25 cellular contexts compared by ENCODE assay signal in genomic region chr1:31585736-31586365, GRCh38. TPM values are rescaled to one million over a fixed set of nuclear protein-coding genes. Genes with fewer than 3 reads are reported as not detected.
A peak's percentile ranks its signal among the peaks of the same experiment; 100 is the strongest.
DNase-seq lines count a peak whose midpoint lies in the region; ATAC-seq and TF ChIP-seq lines count a peak whose summit lies in the region.
"Had no signal": no experiment of that assay in that cellular context is flagged by ENCODE, and none has a peak within 500 bp of the region (broad histone marks: within the 10 kb centered on the region; RNA-seq: fewer than 3 reads in every experiment).

No MANE protein-coding gene starts in this region.

- intact Hi-C loops in breast epithelium (cut with DNase I; ENCODE audit: low total_unique reads): no loop called here
- intact Hi-C loops in mammary epithelial cell (cut with micrococcal nuclease): no loop called here
- intact Hi-C loops in gastrocnemius medialis (cut with DNase I; ENCODE audit: low total_unique reads): no loop called here
- intact Hi-C loops in uterus (cut with DNase I; ENCODE audit: low total_unique reads): no loop called here

- DNase-seq in breast epithelium (ENCODE audit: low spot score in 2 of 2): no peak
- no peak for DNase-seq in mammary epithelial cell
- no peak for DNase-seq in gastrocnemius medialis
- no peak for DNase-seq in uterus
- DNase-seq in NCI-H774 (lab: John Stamatoyannopoulos, UW): no peak
- DNase-seq: activated CD8-positive, alpha-beta T cell treated with anti-CD3 and anti-CD28 coated beads for 36 hours; activated naive CD4-positive, alpha-beta T cell treated with anti-CD3 and anti-CD28 coated beads for 36 hours; activated T-cell treated with anti-CD3 and anti-CD28 coated beads, Interleukin-2, amount 50 U/mL, for 24 hours; amygdala; Caco-2; NCI-H1092 treated with DMSO at 0.1 percent for 48 hours; NCI-H2081; NK-92 treated with Interleukin-12 subunit alpha and Interleukin-12 subunit beta, amount 100 ng/mL, for 24 hours had no signal

- no peak overlapping the region for H3K9ac ChIP-seq in mammary epithelial cell (ENCODE audit: insufficient read depth, low read length)
- H3K9ac ChIP-seq: neural progenitor cell had no signal

- H3K4me2 ChIP-seq in mammary epithelial cell (ENCODE audit: insufficient read depth, low read depth, low read length): no peak overlapping the region
- H3K4me2 ChIP-seq: neural progenitor cell had no signal

- no peak for TF ChIP-seq EP300 in gastroesophageal sphincter (IDR thresholded peaks at IDR 0.05)

- no peaks in the 10 kb centered on the region for H3K27me3 ChIP-seq in breast epithelium
- H3K27me3 ChIP-seq in mammary epithelial cell (ENCODE audit: insufficient read depth, low read length): no peaks in the 10 kb centered on the region
- no peaks in the 10 kb centered on the region for H3K27me3 ChIP-seq in gastroesophageal sphincter
- H3K27me3 ChIP-seq in gastrocnemius medialis: peaks cover 0 to 13% (median 6%) of the 10 kb centered on the region in 3 donors
- no peaks in the 10 kb centered on the region for H3K27me3 ChIP-seq in uterus
- H3K27me3 ChIP-seq: Peyer's patch had no signal

- CTCF ChIA-PET in mammary epithelial cell (lab: Charles Lee; ENCODE audit: low non-redundant PET): no interaction called here

- in situ Hi-C loops in mammary epithelial cell (cut with MboI; ENCODE audit: low sequenced_read_pairs in 2 of 2) (no loop called here), gastrocnemius medialis (cut with MboI; ENCODE audit: low sequenced_read_pairs in 4 of 4) (no loop called here)

- TF ChIP-seq CTCF in breast epithelium (IDR thresholded peaks at IDR 0.05) (no peak), mammary epithelial cell (conservative IDR thresholded peaks at IDR 0.05 in 1 of 2, IDR thresholded peaks at IDR 0.05 in 1 of 2; ENCODE audit: extremely low read depth in 1 of 2, insufficient read depth in 1 of 2, low read depth in 1 of 2, low read length in 2 of 2) (no peak), gastroesophageal sphincter (IDR thresholded peaks at IDR 0.05) (no peak), gastrocnemius medialis (IDR thresholded peaks at IDR 0.05 in 4 of 5, conservative IDR thresholded peaks at IDR 0.05 in 1 of 5) (no peak), uterus (IDR thresholded peaks at IDR 0.05) (no peak)

- H4K20me1 ChIP-seq in mammary epithelial cell (ENCODE audit: insufficient read depth, low read length): peaks cover 2% of the 10 kb centered on the region

- H3K9me3 ChIP-seq in breast epithelium: no peaks in the 10 kb centered on the region
- H3K9me3 ChIP-seq in mammary epithelial cell (replicated peaks; ENCODE audit: insufficient read depth, low read length): no peaks in the 10 kb centered on the region
- H3K9me3 ChIP-seq in gastroesophageal sphincter: no peaks in the 10 kb centered on the region
- H3K9me3 ChIP-seq in gastrocnemius medialis: no peaks in the 10 kb centered on the region
- H3K9me3 ChIP-seq in uterus: no peaks in the 10 kb centered on the region
- H3K9me3 ChIP-seq: Caco-2, Peyer's patch had no signal

- no TSS peak for BruUV-seq in mammary epithelial cell (replicated peaks; lab: Mats Ljungman, UMichigan)

- peak overlapping the region; percentile 33 to 85 for H3K27ac ChIP-seq in breast epithelium
- H3K27ac ChIP-seq in mammary epithelial cell (ENCODE audit: insufficient read depth, low read depth, low read length): no peak overlapping the region
- peak overlapping the region in 3 of 4 donors; percentile 92 to 97 (median 94) for H3K27ac ChIP-seq in gastroesophageal sphincter
- peak overlapping the region; percentile 48 to 83 (median 66) for H3K27ac ChIP-seq in gastrocnemius medialis
- H3K27ac ChIP-seq in uterus: peak overlapping the region; percentile 91 to 93
- H3K27ac ChIP-seq: neural progenitor cell had no signal

- peaks cover 6 to 13% of the 10 kb centered on the region in 2 donors for H3K4me1 ChIP-seq in breast epithelium
- H3K4me1 ChIP-seq in mammary epithelial cell (ENCODE audit: insufficient read depth, low read length): peaks cover 61% of the 10 kb centered on the region
- peaks cover 0 to 87% (median 60%) of the 10 kb centered on the region in 3 donors for H3K4me1 ChIP-seq in gastroesophageal sphincter
- H3K4me1 ChIP-seq in gastrocnemius medialis: peaks cover 23 to 25% of the 10 kb centered on the region in 2 donors
- H3K4me1 ChIP-seq in uterus: peaks cover 8 to 24% of the 10 kb centered on the region in 2 donors
- H3K4me1 ChIP-seq: neural progenitor cell had no signal

- H3K36me3 ChIP-seq in breast epithelium (no peaks in the 10 kb centered on the region), mammary epithelial cell (ENCODE audit: insufficient read depth, low read length) (peaks cover 37% of the 10 kb centered on the region), gastroesophageal sphincter (peaks cover 0 to 41% of the 10 kb centered on the region in 2 donors), gastrocnemius medialis (no peaks in the 10 kb centered on the region), uterus (no peaks in the 10 kb centered on the region)
- H3K36me3 ChIP-seq: neural progenitor cell had no signal

- dilution Hi-C loops in mammary epithelial cell (cut with HindIII; ENCODE audit: low sequenced_read_pairs): loop anchor here (5.0 kb wide), 1 partner anchor 86 kb away; no protein-coding TSS in a partner anchor

- TF ChIP-seq POLR2A in breast epithelium (IDR thresholded peaks at IDR 0.05) (no peak), gastroesophageal sphincter (IDR thresholded peaks at IDR 0.05) (no peak), gastrocnemius medialis (IDR thresholded peaks at IDR 0.05) (no peak), uterus (IDR thresholded peaks at IDR 0.05) (no peak)

- ATAC-seq in gastroesophageal sphincter (no peak), gastrocnemius medialis (no peak), GM21723 (IDR thresholded peaks at IDR 0.05; ENCODE audit: unreplicated experiment) (no peak), GM19328 (IDR thresholded peaks at IDR 0.05; ENCODE audit: unreplicated experiment) (no peak)
- ATAC-seq: activated CD8-positive, alpha-beta T cell treated with anti-CD3 and anti-CD28 coated beads for 36 hours had no signal

- WGBS in mammary epithelial cell (ENCODE audit: low coverage, missing lambda C conversion rate): 79% methylated on average over 11 of the region's 11 CpGs
- 78 to 88% methylated on average over 4 to 10 of the region's 11 CpGs for WGBS in gastroesophageal sphincter (ENCODE audit: low coverage in 1 of 2), 2 donors

- H3K4me3 ChIP-seq in breast epithelium (no peak overlapping the region), mammary epithelial cell (replicated peaks in 1 of 3; ENCODE audit: insufficient read depth in 1 of 3, low read depth in 2 of 3, low read length in 3 of 3) (no peak overlapping the region), gastroesophageal sphincter (no peak overlapping the region), gastrocnemius medialis (no peak overlapping the region), uterus (no peak overlapping the region)
- H3K4me3 ChIP-seq: neural progenitor cell, Peyer's patch had no signal

- H2AFZ ChIP-seq in mammary epithelial cell (ENCODE audit: low read depth, low read length): no peak overlapping the region
- H2AFZ ChIP-seq: neural progenitor cell had no signal

- H3K79me2 ChIP-seq in mammary epithelial cell (ENCODE audit: insufficient read depth, low read length): peaks cover 46% of the 10 kb centered on the region

RNA-seq across cellular contexts. Expression of gene TINAGL1, which starts 9.5 kb away (rescaled TPM):
- total RNA-seq in breast epithelium (100 to 1,000 TPM in 2 of 3 donors, 10 to 100 TPM in 1; 85.9 to 187 (median 144) TPM), mammary epithelial cell (100 to 1,000 TPM; 433 to 840 TPM), gastroesophageal sphincter (100 to 1,000 TPM; 152 to 368 (median 248) TPM), gastrocnemius medialis (100 to 1,000 TPM in 2 of 4 donors, 10 to 100 TPM in 2; 50.3 to 120 (median 105) TPM), uterus (100 to 1,000 TPM; 104 to 247 (median 182) TPM)
- 578 TPM for polyA plus RNA-seq in mammary epithelial cell
- polyA minus RNA-seq in mammary epithelial cell: 360 TPM
- total RNA-seq: activated B cell treated with CpG ODN at 0.5 μM for 24 hours; activated CD8-positive, alpha-beta T cell treated with anti-CD3 and anti-CD28 coated beads for 36 hours; activated naive CD4-positive, alpha-beta T cell treated with anti-CD3 and anti-CD28 coated beads for 36 hours; LHCN-M2; mononuclear cell; T-helper 2 cell treated with Interferon-gamma antibody and Interleukin-4, amounts not matched to agents 100 ng/mL and 5 ng/mL, for 36 hours had no signal

RNA-seq across cellular contexts. Expression of gene HCRTR1, which starts 31.6 kb away (rescaled TPM):
- not detected for total RNA-seq in breast epithelium
- not detected for total RNA-seq in mammary epithelial cell
- not detected for polyA plus RNA-seq in mammary epithelial cell
- polyA minus RNA-seq in mammary epithelial cell: not detected
- total RNA-seq in gastroesophageal sphincter: under 1 TPM in 3 of 4 donors, not detected in 1; 0.23 to 0.82 (median 0.67) TPM
- under 1 TPM in 1 of 4 donors, not detected in 3; 0.59 TPM for total RNA-seq in gastrocnemius medialis
- total RNA-seq in uterus: not detected
- total RNA-seq: A172; activated B cell treated with CpG ODN at 0.5 μM for 24 hours; activated CD8-positive, alpha-beta T cell treated with anti-CD3 and anti-CD28 coated beads for 36 hours; activated naive CD4-positive, alpha-beta T cell treated with anti-CD3 and anti-CD28 coated beads for 36 hours; Caco-2; Daoy; LHCN-M2; mononuclear cell; NCI-H460; Peyer's patch; T-helper 2 cell treated with Interferon-gamma antibody and Interleukin-4, amounts not matched to agents 100 ng/mL and 5 ng/mL, for 36 hours had no signal

RNA-seq across cellular contexts. Expression of gene PEF1, which starts 58.8 kb away (rescaled TPM):
- 10 to 100 TPM; 67.8 to 84.9 (median 70.1) TPM for total RNA-seq in breast epithelium
- 10 to 100 TPM; 58.6 to 78.0 TPM for total RNA-seq in mammary epithelial cell
- polyA plus RNA-seq in mammary epithelial cell: 106 TPM
- 81.6 TPM for polyA minus RNA-seq in mammary epithelial cell
- total RNA-seq in gastroesophageal sphincter: 100 to 1,000 TPM in 1 of 4 donors, 10 to 100 TPM in 3; 71.3 to 109 (median 88.7) TPM
- 10 to 100 TPM; 29.5 to 53.1 (median 42.7) TPM for total RNA-seq in gastrocnemius medialis
- 10 to 100 TPM; 48.4 to 72.1 (median 61.9) TPM for total RNA-seq in uterus
